ENCODE assay signal across 24 cellular contexts in the genomic region with DNA sequence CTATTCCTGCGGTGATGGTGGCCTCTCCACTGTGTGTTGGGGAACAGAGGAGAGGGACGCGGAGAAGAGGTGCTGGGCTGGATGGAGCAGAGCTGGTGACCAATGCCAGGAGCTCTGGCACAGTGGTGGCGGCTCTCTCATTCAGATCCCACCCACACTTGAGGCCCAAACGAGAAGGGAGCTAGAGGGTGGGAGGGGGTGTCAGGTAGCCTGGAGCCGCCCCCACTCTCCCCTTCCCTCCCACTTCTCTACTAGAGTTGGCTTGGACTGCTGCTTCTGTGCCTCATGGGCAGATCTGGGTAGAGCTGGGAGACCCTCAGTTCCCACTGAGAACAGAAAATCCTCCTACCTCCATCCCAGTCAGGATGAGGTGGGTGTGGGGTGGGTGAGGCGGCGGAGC. TPM values are rescaled to one million over a fixed set of nuclear protein-coding genes. Genes with fewer than 3 reads are reported as not detected.
"Had no signal": no experiment of that assay in that cellular context is flagged by ENCODE, and none has a peak within 500 bp of the region (broad histone marks: within the 10 kb centered on the region; RNA-seq: fewer than 3 reads in every experiment).

No MANE protein-coding gene starts in this region.

- H3K27me3 ChIP-seq: suprapubic skin had no signal

- H3K9me3 Mint-ChIP-seq: activated CD8-positive, alpha-beta T cell treated with anti-CD3 and anti-CD28 coated beads for 36 hours; activated naive CD4-positive, alpha-beta T cell treated with anti-CD3 and anti-CD28 coated beads, Interleukin-2, amount 50 U/mL, for 24 hours; activated naive CD8-positive, alpha-beta T cell treated with anti-CD3 and anti-CD28 coated beads, Interleukin-2, amount 50 U/mL, for 24 hours; activated T-cell treated with anti-CD3 and anti-CD28 coated beads, Interleukin-2, amount 50 U/mL, for 4 hours; activated T-helper 17 cell treated with anti-CD3 and anti-CD28 coated beads, Interleukin-2, amount 50 U/mL, for 72 hours; endodermal cell; natural killer cell treated with Interleukin-12 subunit alpha and Interleukin-12 subunit beta and Interleukin-15 and Interleukin-18, amount 100 ng/mL, for 72 hours; stimulated activated naive B cell treated with anti-CD40 and anti-IgM and Interleukin-4, amounts not matched to agents 10 μg/mL and 1 μg/mL and 100 μg/mL, for 72 hours; WTC11 had no signal

- H3K36me3 ChIP-seq: sigmoid colon, suprapubic skin, tibial artery, upper lobe of right lung had no signal

- H3K4me3 Mint-ChIP-seq: activated CD8-positive, alpha-beta T cell treated with anti-CD3 and anti-CD28 coated beads for 36 hours; activated naive CD4-positive, alpha-beta T cell treated with anti-CD3 and anti-CD28 coated beads, Interleukin-2, amount 50 U/mL, for 24 hours; activated naive CD8-positive, alpha-beta T cell treated with anti-CD3 and anti-CD28 coated beads, Interleukin-2, amount 50 U/mL, for 24 hours; activated T-cell treated with anti-CD3 and anti-CD28 coated beads, Interleukin-2, amount 50 U/mL, for 4 hours; activated T-helper 17 cell treated with anti-CD3 and anti-CD28 coated beads, Interleukin-2, amount 50 U/mL, for 72 hours; endodermal cell; natural killer cell treated with Interleukin-12 subunit alpha and Interleukin-12 subunit beta and Interleukin-15 and Interleukin-18, amount 100 ng/mL, for 72 hours; stimulated activated naive B cell treated with anti-CD40 and anti-IgM and Interleukin-4, amounts not matched to agents 10 μg/mL and 1 μg/mL and 100 μg/mL, for 72 hours; T-helper 17 cell; WTC11 had no signal

- DNase-seq: activated CD4-positive, alpha-beta T cell treated with anti-CD3 and anti-CD28 coated beads for 1 hour; activated CD4-positive, alpha-beta T cell treated with anti-CD3 and anti-CD28 coated beads, Interleukin-2, amount 50 U/mL, for 1 hour; activated CD8-positive, alpha-beta T cell treated with anti-CD3 and anti-CD28 coated beads for 36 hours; activated naive CD8-positive, alpha-beta T cell treated with anti-CD3 and anti-CD28 coated beads, Interleukin-2, amount 50 U/mL, for 24 hours; activated T-cell treated with anti-CD3 and anti-CD28 coated beads, Interleukin-2, amount 50 U/mL, for 4 hours; endodermal cell; foreskin keratinocyte; left colon; mucosa of descending colon; sigmoid colon; small intestine; stimulated activated naive B cell treated with anti-CD40 and anti-IgM and Interleukin-4, amounts not matched to agents 10 μg/mL and 1 μg/mL and 100 μg/mL, for 72 hours; T-helper 17 cell; T1000; tibial artery; upper lobe of right lung had no signal

- H3K27ac ChIP-seq: foreskin keratinocyte, sigmoid colon, suprapubic skin, tibial artery, upper lobe of right lung had no signal

- H3K4me3 ChIP-seq: lung, mucosa of descending colon, sigmoid colon, suprapubic skin, tibial artery, upper lobe of right lung had no signal

- ATAC-seq: activated CD8-positive, alpha-beta T cell treated with anti-CD3 and anti-CD28 coated beads for 36 hours; activated naive CD8-positive, alpha-beta T cell treated with anti-CD3 and anti-CD28 coated beads, Interleukin-2, amount 50 U/mL, for 24 hours; activated T-cell treated with anti-CD3 and anti-CD28 coated beads, Interleukin-2, amount 50 U/mL, for 4 hours; activated T-helper 17 cell treated with anti-CD3 and anti-CD28 coated beads, Interleukin-2, amount 50 U/mL, for 72 hours; esophagus mucosa; foreskin keratinocyte; left colon; mucosa of descending colon; natural killer cell treated with Interleukin-12 subunit alpha and Interleukin-12 subunit beta and Interleukin-15 and Interleukin-18, amount 100 ng/mL, for 72 hours; SK-N-SH treated with all-trans-retinoic acid at 6 μM for 48 hours; stimulated activated naive B cell treated with anti-CD40 and anti-IgM and Interleukin-4, amounts not matched to agents 10 μg/mL and 1 μg/mL and 100 μg/mL, for 72 hours; T-helper 17 cell; upper lobe of right lung; WTC11 had no signal

- H3K27ac Mint-ChIP-seq: activated CD8-positive, alpha-beta T cell treated with anti-CD3 and anti-CD28 coated beads for 36 hours; activated naive CD8-positive, alpha-beta T cell treated with anti-CD3 and anti-CD28 coated beads, Interleukin-2, amount 50 U/mL, for 24 hours; activated T-helper 17 cell treated with anti-CD3 and anti-CD28 coated beads, Interleukin-2, amount 50 U/mL, for 72 hours; endodermal cell; natural killer cell treated with Interleukin-12 subunit alpha and Interleukin-12 subunit beta and Interleukin-15 and Interleukin-18, amount 100 ng/mL, for 72 hours; T-helper 17 cell had no signal

- H3K36me3 Mint-ChIP-seq: activated naive CD4-positive, alpha-beta T cell treated with anti-CD3 and anti-CD28 coated beads, Interleukin-2, amount 50 U/mL, for 24 hours; natural killer cell treated with Interleukin-12 subunit alpha and Interleukin-12 subunit beta and Interleukin-15 and Interleukin-18, amount 100 ng/mL, for 72 hours; WTC11 had no signal

- H3K9me3 ChIP-seq: mucosa of descending colon, sigmoid colon, suprapubic skin, tibial artery, upper lobe of right lung had no signal

RNA-seq across cellular contexts. Expression of gene TTC39A, which starts 3.5 kb away (rescaled TPM):
- total RNA-seq: T-helper 17 cell had no signal
